8 cellular contexts compared by ENCODE assay signal in the genomic region with DNA sequence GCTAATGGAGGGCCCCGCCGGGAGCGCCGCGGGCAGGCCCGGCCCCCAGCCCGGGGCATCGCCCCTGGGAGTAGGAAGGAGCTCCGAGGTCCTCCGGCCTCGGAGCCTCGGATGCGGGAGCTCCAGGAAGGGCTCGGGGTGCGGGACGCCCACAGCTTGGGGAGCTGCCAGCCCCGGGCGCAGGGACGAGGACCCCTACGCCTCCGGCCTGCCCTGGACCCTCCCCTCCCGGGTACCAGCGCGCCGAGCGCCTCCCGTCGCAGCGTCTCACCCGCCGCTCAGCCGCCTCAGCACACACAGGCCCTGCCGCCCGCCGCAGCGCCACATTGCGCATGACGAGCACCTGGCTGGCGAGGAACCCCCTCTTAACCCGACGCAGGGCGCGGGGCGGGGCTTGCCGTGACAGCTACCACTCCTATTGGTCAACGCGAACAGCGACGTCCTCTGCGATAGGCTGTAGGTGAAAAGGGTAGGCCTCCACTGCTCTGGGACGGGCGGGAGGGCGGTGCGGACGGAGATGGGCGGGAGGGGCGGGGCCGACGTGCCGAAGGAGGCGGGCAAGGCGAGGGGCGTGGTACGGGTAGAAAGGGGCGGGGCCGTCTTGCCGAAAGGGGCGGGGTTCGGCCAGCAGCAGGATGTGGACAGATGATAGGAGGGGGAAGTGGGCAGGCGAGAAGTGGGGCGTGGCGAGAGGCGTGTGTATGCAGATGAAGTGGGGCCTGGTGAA. TPM values are rescaled to one million over a fixed set of nuclear protein-coding genes. Genes with fewer than 3 reads are reported as not detected.
DNase-seq lines count a peak whose midpoint lies in the region; ATAC-seq and TF ChIP-seq lines count a peak whose summit lies in the region.

A gene with protein sequence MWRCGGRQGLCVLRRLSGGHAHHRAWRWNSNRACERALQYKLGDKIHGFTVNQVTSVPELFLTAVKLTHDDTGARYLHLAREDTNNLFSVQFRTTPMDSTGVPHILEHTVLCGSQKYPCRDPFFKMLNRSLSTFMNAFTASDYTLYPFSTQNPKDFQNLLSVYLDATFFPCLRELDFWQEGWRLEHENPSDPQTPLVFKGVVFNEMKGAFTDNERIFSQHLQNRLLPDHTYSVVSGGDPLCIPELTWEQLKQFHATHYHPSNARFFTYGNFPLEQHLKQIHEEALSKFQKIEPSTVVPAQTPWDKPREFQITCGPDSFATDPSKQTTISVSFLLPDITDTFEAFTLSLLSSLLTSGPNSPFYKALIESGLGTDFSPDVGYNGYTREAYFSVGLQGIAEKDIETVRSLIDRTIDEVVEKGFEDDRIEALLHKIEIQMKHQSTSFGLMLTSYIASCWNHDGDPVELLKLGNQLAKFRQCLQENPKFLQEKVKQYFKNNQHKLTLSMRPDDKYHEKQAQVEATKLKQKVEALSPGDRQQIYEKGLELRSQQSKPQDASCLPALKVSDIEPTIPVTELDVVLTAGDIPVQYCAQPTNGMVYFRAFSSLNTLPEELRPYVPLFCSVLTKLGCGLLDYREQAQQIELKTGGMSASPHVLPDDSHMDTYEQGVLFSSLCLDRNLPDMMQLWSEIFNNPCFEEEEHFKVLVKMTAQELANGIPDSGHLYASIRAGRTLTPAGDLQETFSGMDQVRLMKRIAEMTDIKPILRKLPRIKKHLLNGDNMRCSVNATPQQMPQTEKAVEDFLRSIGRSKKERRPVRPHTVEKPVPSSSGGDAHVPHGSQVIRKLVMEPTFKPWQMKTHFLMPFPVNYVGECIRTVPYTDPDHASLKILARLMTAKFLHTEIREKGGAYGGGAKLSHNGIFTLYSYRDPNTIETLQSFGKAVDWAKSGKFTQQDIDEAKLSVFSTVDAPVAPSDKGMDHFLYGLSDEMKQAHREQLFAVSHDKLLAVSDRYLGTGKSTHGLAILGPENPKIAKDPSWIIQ (minus strand): TSS at position 337 of the 727 bp plus-strand sequence. CDS start 10 bp downstream, at position 327.

- 0 to 1% (median 1%) methylated on average over 64 to 73 of the region's 73 CpGs for whole genome bisulfite sequencing in adipose tissue, 3 donors
- 0 to 1% (median 0%) methylated on average over 51 to 73 of the region's 73 CpGs for WGBS in heart left ventricle, 4 donors
- 0% methylated on average over 18 to 24 of the region's 73 CpGs for WGBS in upper lobe of left lung, 2 donors

- peak; percentile 98 for DNase-seq in NCI-H1436 (lab: John Stamatoyannopoulos, UW)
- DNase-seq in T follicular helper cell (ENCODE audit: low read depth) = peak; percentile 99
- DNase-seq in heart left ventricle = peak; percentile 98 to 99 (median 99)
- peak; percentile 97 to 100 (median 99) for DNase-seq in posterior cingulate gyrus
- DNase-seq in upper lobe of left lung = peak; percentile 99 to 100

- TF ChIP-seq POLR2A in heart left ventricle (IDR thresholded peaks at IDR 0.05) = peak; percentile 96 to 99
- peak; percentile 88 to 99 (median 98) for TF ChIP-seq POLR2A in upper lobe of left lung (IDR thresholded peaks at IDR 0.05)

- TF ChIP-seq CTCF in GM12875 (IDR thresholded peaks at IDR 0.05; ENCODE audit: borderline replicate concordance, insufficient read depth, low read depth, low read length) (no peak), heart left ventricle (IDR thresholded peaks at IDR 0.05) (no peak), upper lobe of left lung (IDR thresholded peaks at IDR 0.05) (no peak)

- H3K9me3 ChIP-seq in heart left ventricle (no peaks in the 10 kb centered on the region), upper lobe of left lung (no peaks in the 10 kb centered on the region)

- TF ChIP-seq EP300 in upper lobe of left lung (IDR thresholded peaks at IDR 0.05) = peak in 1 of 4 donors; percentile 79

- H3K27me3 ChIP-seq in heart left ventricle (no peaks in the 10 kb centered on the region), upper lobe of left lung (no peaks in the 10 kb centered on the region)

- ATAC-seq in HG02798 (IDR thresholded peaks at IDR 0.05; ENCODE audit: poor library complexity, unreplicated experiment) = peak; percentile 95
- ATAC-seq in heart left ventricle = peak; percentile 98 to 99 (median 98)
- ATAC-seq in upper lobe of left lung (ENCODE audit: low FRiP score in 2 of 2) = peak; percentile 97

- H3K36me3 ChIP-seq in heart left ventricle (peaks cover 0 to 31% (median 26%) of the 10 kb centered on the region in 9 donors), upper lobe of left lung (peaks cover 4 to 25% (median 22%) of the 10 kb centered on the region in 4 donors)

- H3K4me1 ChIP-seq in heart left ventricle (peaks cover 0 to 22% (median 9%) of the 10 kb centered on the region in 12 donors), upper lobe of left lung (peaks cover 11 to 27% (median 14%) of the 10 kb centered on the region in 4 donors)

- H3K4me3 ChIP-seq in GM12875 (ENCODE audit: low read depth, low read length) (peak within 1 kb of the TSS; percentile 91), heart left ventricle (peak within 1 kb of the TSS; percentile 39 to 98 (median 86)), upper lobe of left lung (peak within 1 kb of the TSS; percentile 65 to 96 (median 94))

- intact Hi-C loops in heart left ventricle (cut with DNase I) (loop anchor here in 1 of 10 donors (1.0 kb wide), 1 partner anchor 104 kb away; no protein-coding TSS in a partner anchor), posterior cingulate gyrus (cut with DNase I) (no loop called here)

- H3K27ac ChIP-seq in adipose tissue (ENCODE audit: low read depth, low read length) (peak within 1 kb of the TSS; percentile 68), heart left ventricle (peak within 1 kb of the TSS; percentile 43 to 91 (median 86)), upper lobe of left lung (peak within 1 kb of the TSS; percentile 88 to 95 (median 89))

RNA-seq across cellular contexts. Expression of the gene that starts here (rescaled TPM):
- polyA plus RNA-seq in adipose tissue = 10 to 100 TPM; 33.7 to 54.3 (median 51.8) TPM
- 100 to 1,000 TPM in 3 of 9 donors, 10 to 100 TPM in 6; 65.8 to 128 (median 93.0) TPM for total RNA-seq in heart left ventricle
- 10 to 100 TPM; 68.0 to 73.8 TPM for polyA plus RNA-seq in heart left ventricle
- 100 to 1,000 TPM in 2 of 6 donors, 10 to 100 TPM in 4; 63.4 to 216 (median 77.5) TPM for total RNA-seq in upper lobe of left lung

Comparison
In these comparisons a context has a peak if more than half of its experiments do, and no peak if none do; other contexts are left out.
1. Peak in every context shown above with its lines: DNase-seq, ATAC-seq, H3K4me3 ChIP-seq and H3K27ac ChIP-seq.